25 cellular contexts compared by ENCODE assay signal in genomic region chr10:84404783-84405182, GRCh38.
"Had no signal": no experiment of that assay in that cellular context is flagged by ENCODE, and none has a peak within 500 bp of the region (broad histone marks: within the 10 kb centered on the region; RNA-seq: fewer than 3 reads in every experiment).

No MANE protein-coding gene starts in this region.

- FAIRE-seq: kidney, urothelium cell line had no signal

- DNase-seq: kidney; left colon; left lung; lower lobe of right lung; mammary epithelial cell; mesenchymal stem cell; naive thymus-derived CD8-positive, alpha-beta T cell; nucleus accumbens; pancreas; posterior cingulate gyrus; retina; right cardiac atrium; sigmoid colon; small intestine; spleen; stimulated activated CD4-positive, alpha-beta T cell treated with anti-CD3 and anti-CD28 coated beads, Interleukin-4, amount 100 ng/mL, for 24 hours; stimulated activated naive CD4-positive, alpha-beta T cell; tibial artery; trophoblast cell; upper lobe of right lung had no signal

- H3K4me3 ChIP-seq: left lung, lower lobe of right lung, pancreas, prostate gland, sigmoid colon, spleen, suprapubic skin, thoracic aorta, tibial artery, upper lobe of right lung had no signal

- H3K27ac ChIP-seq: left lung, lower lobe of right lung, pancreas, prostate gland, sigmoid colon, spleen, suprapubic skin, thoracic aorta, tibial artery, upper lobe of right lung had no signal

- H3K4me1 ChIP-seq: prostate gland had no signal

- H3K36me3 ChIP-seq: left lung, lower lobe of right lung, pancreas, prostate gland, sigmoid colon, thoracic aorta, tibial artery, upper lobe of right lung had no signal

- ATAC-seq: left colon; left lung; lower lobe of right lung; naive thymus-derived CD8-positive, alpha-beta T cell; pancreas; right cardiac atrium; stimulated activated effector memory CD8-positive, alpha-beta T cell treated with anti-CD3 and anti-CD28 coated beads, Interleukin-12 subunit alpha, Interleukin-12 subunit beta, amount 100 ng/mL, for 72 hours; upper lobe of right lung had no signal

- H3K9me3 ChIP-seq: left lung, lower lobe of right lung, pancreas, prostate gland, sigmoid colon, suprapubic skin, thoracic aorta, tibial artery, upper lobe of right lung had no signal

- H3K27me3 ChIP-seq: left lung, pancreas, sigmoid colon, spleen, suprapubic skin, tibial artery, upper lobe of right lung had no signal
